In genomic region chr3:25503758-25504157, GRCh38 we compare ENCODE assay signal across 14 cellular contexts.
"Had no signal": no experiment of that assay in that cellular context is flagged by ENCODE, and none has a peak within 500 bp of the region (broad histone marks: within the 10 kb centered on the region; RNA-seq: fewer than 3 reads in every experiment).

No MANE protein-coding gene starts in this region.

- H3K36me3 ChIP-seq: lower lobe of right lung, transverse colon had no signal

- FAIRE-seq: endothelial cell of umbilical vein had no signal

- H3K36me3 Mint-ChIP-seq: activated CD4-positive, alpha-beta memory T cell treated with anti-CD3 and anti-CD28 coated beads for 36 hours; activated naive CD8-positive, alpha-beta T cell; natural killer cell had no signal

- DNase-seq: activated CD4-positive, alpha-beta memory T cell treated with anti-CD3 and anti-CD28 coated beads for 36 hours; activated CD4-positive, alpha-beta T cell treated with anti-CD3 and anti-CD28 coated beads for 1 hour; activated gamma-delta T cell; activated T-cell treated with anti-CD3 and anti-CD28 coated beads, Interleukin-2, amount 50 U/mL, for 48 hours; effector CD4-positive, alpha-beta T cell; hypothalamus; lower lobe of right lung; mucosa of descending colon; natural killer cell; transverse colon had no signal

- H3K4me1 ChIP-seq: transverse colon had no signal

- H3K4me3 ChIP-seq: coronary artery, lower lobe of right lung, mucosa of descending colon, skin epidermis, transverse colon had no signal

- H3K9me3 Mint-ChIP-seq: activated CD4-positive, alpha-beta memory T cell treated with anti-CD3 and anti-CD28 coated beads for 36 hours; natural killer cell had no signal

- H3K27ac Mint-ChIP-seq: activated CD4-positive, alpha-beta memory T cell treated with anti-CD3 and anti-CD28 coated beads for 36 hours; activated naive CD8-positive, alpha-beta T cell; natural killer cell had no signal

- H3K4me3 Mint-ChIP-seq: activated CD4-positive, alpha-beta memory T cell treated with anti-CD3 and anti-CD28 coated beads for 36 hours; activated naive CD8-positive, alpha-beta T cell; natural killer cell had no signal

- H3K9me3 ChIP-seq: lower lobe of right lung, mucosa of descending colon, transverse colon had no signal

- H3K27me3 ChIP-seq: transverse colon had no signal

- H3K27ac ChIP-seq: coronary artery, lower lobe of right lung, transverse colon had no signal

- ATAC-seq: lower lobe of right lung, mucosa of descending colon, natural killer cell had no signal
